ENCODE assay signal across 26 cellular contexts in genomic region chr4:92629302-92629701, GRCh38.
"Had no signal": no experiment of that assay in that cellular context is flagged by ENCODE, and none has a peak within 500 bp of the region (broad histone marks: within the 10 kb centered on the region; RNA-seq: fewer than 3 reads in every experiment).

No MANE protein-coding gene starts in this region.

- H3K27me3 ChIP-seq: neural progenitor cell, pancreas, right lobe of liver, sigmoid colon, stomach, thyroid gland, tibial nerve, upper lobe of left lung, vagina had no signal

- ATAC-seq: naive thymus-derived CD8-positive, alpha-beta T cell; natural killer cell treated with Interleukin-12 subunit alpha and Interleukin-12 subunit beta and Interleukin-15 and Interleukin-18, amount 100 ng/mL, for 72 hours; pancreas; psoas muscle; right cardiac atrium; right lobe of liver; stimulated activated effector memory CD8-positive, alpha-beta T cell treated with anti-CD3 and anti-CD28 coated beads, Interleukin-12 subunit alpha, Interleukin-12 subunit beta, amount 100 ng/mL, for 72 hours; stimulated activated naive CD8-positive, alpha-beta T cell treated with anti-CD3 and anti-CD28 coated beads, Interleukin-15, Interleukin-2, amounts not matched to agents 100 U/mL and 50 U/mL, for 24 hours had no signal

- H3K36me3 Mint-ChIP-seq: naive B cell; naive thymus-derived CD8-positive, alpha-beta T cell; neural progenitor cell; stimulated activated effector memory CD8-positive, alpha-beta T cell treated with anti-CD3 and anti-CD28 coated beads, Interleukin-12 subunit alpha, Interleukin-12 subunit beta, amount 100 ng/mL, for 72 hours had no signal

- H3K4me3 ChIP-seq: neural progenitor cell, pancreas, psoas muscle, right lobe of liver, sigmoid colon, stomach, thoracic aorta, thyroid gland, tibial nerve, upper lobe of left lung, vagina had no signal

- H3K9me3 Mint-ChIP-seq: nephron progenitor cell had no signal

- DNase-seq: naive B cell; naive thymus-derived CD8-positive, alpha-beta T cell; nephron progenitor cell; occipital lobe; pancreas; psoas muscle; right cardiac atrium; right lobe of liver; sigmoid colon; small intestine; stimulated activated CD4-positive, alpha-beta T cell treated with anti-CD3 and anti-CD28 coated beads, Interleukin-15, amount 100 ng/mL, for 24 hours; stimulated activated CD4-positive, alpha-beta T cell treated with anti-CD3 and anti-CD28 coated beads, Interleukin-2, amount 100 ng/mL, for 24 hours; stimulated activated CD4-positive, alpha-beta T cell treated with anti-CD3 and anti-CD28 coated beads, Interleukin-2, amount 100 ng/mL, for 48 hours; stimulated activated CD4-positive, alpha-beta T cell treated with anti-CD3 and anti-CD28 coated beads, Interleukin-4, amount 100 ng/mL, for 24 hours; stimulated activated naive CD4-positive, alpha-beta T cell; stimulated activated naive CD8-positive, alpha-beta T cell treated with anti-CD3 and anti-CD28 coated beads, Interleukin-15, Interleukin-2, amounts not matched to agents 100 U/mL and 50 U/mL, for 24 hours; stomach; thyroid gland; trophoblast cell; upper lobe of left lung had no signal

- H3K4me1 Mint-ChIP-seq: naive B cell; naive thymus-derived CD8-positive, alpha-beta T cell; nephron progenitor cell; neural progenitor cell; stimulated activated effector memory CD8-positive, alpha-beta T cell treated with anti-CD3 and anti-CD28 coated beads, Interleukin-12 subunit alpha, Interleukin-12 subunit beta, amount 100 ng/mL, for 72 hours had no signal

- H3K4me2 ChIP-seq: neural progenitor cell had no signal

- H3K27ac Mint-ChIP-seq: naive B cell; naive thymus-derived CD8-positive, alpha-beta T cell; natural killer cell treated with Interleukin-12 subunit alpha and Interleukin-12 subunit beta and Interleukin-15 and Interleukin-18, amount 100 ng/mL, for 72 hours; nephron progenitor cell; neural progenitor cell; stimulated activated effector memory CD8-positive, alpha-beta T cell treated with anti-CD3 and anti-CD28 coated beads, Interleukin-12 subunit alpha, Interleukin-12 subunit beta, amount 100 ng/mL, for 72 hours had no signal

- H3K9me3 ChIP-seq: pancreas, right lobe of liver, sigmoid colon, thoracic aorta, thyroid gland, vagina had no signal

- H3K27me3 Mint-ChIP-seq: naive B cell; naive thymus-derived CD8-positive, alpha-beta T cell; natural killer cell treated with Interleukin-12 subunit alpha and Interleukin-12 subunit beta and Interleukin-15 and Interleukin-18, amount 100 ng/mL, for 72 hours had no signal

- H3K27ac ChIP-seq: neural progenitor cell, pancreas, psoas muscle, right lobe of liver, sigmoid colon, stomach, thoracic aorta, thyroid gland, tibial nerve, upper lobe of left lung, vagina had no signal

- H3K36me3 ChIP-seq: neural progenitor cell, pancreas, right lobe of liver, sigmoid colon, stomach, thoracic aorta, thyroid gland, tibial nerve, upper lobe of left lung, vagina had no signal

- H2AFZ ChIP-seq: neural progenitor cell had no signal

- H3K9ac ChIP-seq: neural progenitor cell had no signal

- H3K4me1 ChIP-seq: neural progenitor cell, pancreas, psoas muscle, right lobe of liver, sigmoid colon, stomach, thyroid gland, tibial nerve, upper lobe of left lung, vagina had no signal

- H3K4me3 Mint-ChIP-seq: naive B cell; naive thymus-derived CD8-positive, alpha-beta T cell; natural killer cell treated with Interleukin-12 subunit alpha and Interleukin-12 subunit beta and Interleukin-15 and Interleukin-18, amount 100 ng/mL, for 72 hours; nephron progenitor cell; neural progenitor cell; stimulated activated effector memory CD8-positive, alpha-beta T cell treated with anti-CD3 and anti-CD28 coated beads, Interleukin-12 subunit alpha, Interleukin-12 subunit beta, amount 100 ng/mL, for 72 hours had no signal
